In genomic region chr2:43174368-43175186, GRCh38 we compare ENCODE assay signal across 8 cellular contexts. TPM values are rescaled to one million over a fixed set of nuclear protein-coding genes. Genes with fewer than 3 reads are reported as not detected.
DNase-seq lines count a peak whose midpoint lies in the region; ATAC-seq and TF ChIP-seq lines count a peak whose summit lies in the region.

No MANE protein-coding gene starts in this region.

- no peaks in the 10 kb centered on the region for H3K79me2 ChIP-seq in OCI-LY7 (ENCODE audit: insufficient read depth, low read depth, low read length)

- H3K36me3 Mint-ChIP-seq in activated naive CD8-positive, alpha-beta T cell: peaks cover 5% of the 10 kb centered on the region
- H3K36me3 Mint-ChIP-seq in nephron (ENCODE audit: low read depth): no peaks in the 10 kb centered on the region

- peak; percentile 88 for ATAC-seq in HG02610 (IDR thresholded peaks at IDR 0.05; ENCODE audit: unreplicated experiment)

- TF ChIP-seq CTCF in GM12864 (IDR thresholded peaks at IDR 0.05; ENCODE audit: low read depth, low read length, missing control alignments) (no peak), OCI-LY7 (conservative IDR thresholded peaks at IDR 0.05; ENCODE audit: low read length) (no peak), nephron (IDR thresholded peaks at IDR 0.05; ENCODE audit: unreplicated experiment in 3 of 3) (no peak), tibial nerve (IDR thresholded peaks at IDR 0.05) (no peak)

- TF ChIP-seq EP300 in tibial nerve (IDR thresholded peaks at IDR 0.05): peak in 1 of 2 donors; percentile 34

- H3K27ac Mint-ChIP-seq in activated naive CD8-positive, alpha-beta T cell: peak overlapping the region; percentile 98
- peak overlapping the region; percentile 93 to 95 (median 93) for H3K27ac Mint-ChIP-seq in nephron

- DNase-seq in GM12864 (ENCODE audit: low read depth) (peak; percentile 75), OCI-LY7 (ENCODE audit: low spot score) (peak; percentile 81), tibial nerve (ENCODE audit: low spot score in 2 of 2) (no peak), NCI-H146 treated with DMSO at 0.1 percent for 48 hours (lab: John Stamatoyannopoulos, UW; ENCODE audit: unreplicated experiment) (no peak), SK-N-DZ (ENCODE audit: low spot score) (no peak)

- peak overlapping the region; percentile 80 for H3K4me3 Mint-ChIP-seq in activated naive CD8-positive, alpha-beta T cell
- H3K4me3 Mint-ChIP-seq in nephron: peak overlapping the region; percentile 1 to 33 (median 20)

- 60 to 66% methylated on average over 10 of the region's 10 CpGs for WGBS in tibial nerve, 2 donors

- peak overlapping the region; percentile 81 for H3K4me2 ChIP-seq in OCI-LY7 (ENCODE audit: low read length)

- no peaks in the 10 kb centered on the region for H3K9me3 Mint-ChIP-seq in activated naive CD8-positive, alpha-beta T cell (ENCODE audit: low read depth)
- H3K9me3 Mint-ChIP-seq in nephron: no peaks in the 10 kb centered on the region

- H3K9me3 ChIP-seq in OCI-LY7 (ENCODE audit: low read length) (no peaks in the 10 kb centered on the region), tibial nerve (peaks cover 0 to 27% (median 3%) of the 10 kb centered on the region in 4 donors)

- peak overlapping the region; percentile 69 for H3K27ac ChIP-seq in OCI-LY7 (ENCODE audit: low read depth, low read length, poor library complexity, severe bottlenecking)
- H3K27ac ChIP-seq in tibial nerve: peak overlapping the region in 3 of 4 donors; percentile 42 to 80 (median 66)

- H3K9me2 ChIP-seq in OCI-LY7 (ENCODE audit: insufficient read depth, low read length): no peaks in the 10 kb centered on the region

- H3K27me3 Mint-ChIP-seq in activated naive CD8-positive, alpha-beta T cell: no peaks in the 10 kb centered on the region
- peaks cover 10% of the 10 kb centered on the region for H3K27me3 Mint-ChIP-seq in nephron (ENCODE audit: low read depth)

- H3K4me1 Mint-ChIP-seq in activated naive CD8-positive, alpha-beta T cell (ENCODE audit: low read depth): peaks cover 90% of the 10 kb centered on the region
- H3K4me1 Mint-ChIP-seq in nephron: peaks cover 43% of the 10 kb centered on the region

- no peaks in the 10 kb centered on the region for H4K20me1 ChIP-seq in OCI-LY7 (ENCODE audit: insufficient read depth, low read length)

- H3K36me3 ChIP-seq in OCI-LY7 (ENCODE audit: insufficient read depth, low read length): no peaks in the 10 kb centered on the region
- H3K36me3 ChIP-seq in tibial nerve: peaks cover 0 to 12% (median 0%) of the 10 kb centered on the region in 3 donors

- no peaks in the 10 kb centered on the region for H3K27me3 ChIP-seq in tibial nerve

- peak overlapping the region; percentile 27 for H3K4me3 ChIP-seq in GM12864 (ENCODE audit: low read depth, low read length)
- H3K4me3 ChIP-seq in OCI-LY7 (ENCODE audit: low read depth, low read length, poor library complexity, severe bottlenecking): peak overlapping the region; percentile 48
- H3K4me3 ChIP-seq in tibial nerve: no peak overlapping the region

- peak in 1 of 2 donors; percentile 12 for TF ChIP-seq POLR2A in tibial nerve (IDR thresholded peaks at IDR 0.05)

- CTCF ChIA-PET in OCI-LY7 (lab: Charles Lee; ENCODE audit: unreplicated experiment): interaction anchor here (0.5 to 1.6 kb wide), 7 partner anchors 20 to 443 kb away, joined by 3 to 5 read pairs (median 3); no protein-coding TSS in a partner anchor

- peak overlapping the region; percentile 23; the same call in 1 of the 2 replicates for H2AFZ ChIP-seq in OCI-LY7 (ENCODE audit: low read length)

- BruUV-seq in OCI-LY7 (replicated peaks; lab: Mats Ljungman, UMichigan): no TSS peak

- POLR2A ChIA-PET in OCI-LY7 (lab: Charles Lee): interaction anchor here (0.8 to 2.6 kb wide), 13 partner anchors 10 to 52 kb away, joined by 3 to 10 read pairs (median 6); partner anchors contain the start of gene ZFP36L2

- intact Hi-C loops in OCI-LY7 (cut with micrococcal nuclease; ENCODE audit: unreplicated experiment): no loop called here

- H3K4me1 ChIP-seq in OCI-LY7 (ENCODE audit: insufficient read depth, low read length, poor library complexity, severe bottlenecking) (peaks cover 43% of the 10 kb centered on the region), tibial nerve (peaks cover 0 to 43% (median 20%) of the 10 kb centered on the region in 4 donors)

RNA-seq across cellular contexts. Expression of gene ZFP36L2, which starts 51.8 kb away (rescaled TPM):
- total RNA-seq in OCI-LY7 (2014; rRNA removed; shearing (Covaris generic)): 6.8 and 7.0 TPM in 2 replicates
- 37.2 and 43.8 TPM in 2 replicates for total RNA-seq in OCI-LY7 (2022)
- total RNA-seq in tibial nerve: 100 to 1,000 TPM in 3 of 4 donors, 10 to 100 TPM in 1; 90.0 to 141 (median 116) TPM
- polyA plus RNA-seq in SK-N-DZ (2014; cell fraction: cytosol; rRNA removed): 6.8 and 7.1 TPM in 2 replicates
- 4.0 and 4.1 TPM in 2 replicates for polyA plus RNA-seq in SK-N-DZ (2014; cell fraction: nucleus; rRNA removed)

Comparison
In these comparisons a context has a peak if more than half of its experiments do, and no peak if none do; other contexts are left out.
1. DNase-seq: peak in GM12864 (single experiment) and OCI-LY7 (single experiment); none in tibial nerve (0 of 2), NCI-H146 treated with DMSO at 0.1 percent for 48 hours (single experiment) and SK-N-DZ (single experiment).
2. H3K4me3 ChIP-seq: peak in GM12864 (single experiment) and OCI-LY7 (single experiment); none in tibial nerve (0 of 4).